Comparison of ENCODE assay signal across 8 cellular contexts in the genomic region with DNA sequence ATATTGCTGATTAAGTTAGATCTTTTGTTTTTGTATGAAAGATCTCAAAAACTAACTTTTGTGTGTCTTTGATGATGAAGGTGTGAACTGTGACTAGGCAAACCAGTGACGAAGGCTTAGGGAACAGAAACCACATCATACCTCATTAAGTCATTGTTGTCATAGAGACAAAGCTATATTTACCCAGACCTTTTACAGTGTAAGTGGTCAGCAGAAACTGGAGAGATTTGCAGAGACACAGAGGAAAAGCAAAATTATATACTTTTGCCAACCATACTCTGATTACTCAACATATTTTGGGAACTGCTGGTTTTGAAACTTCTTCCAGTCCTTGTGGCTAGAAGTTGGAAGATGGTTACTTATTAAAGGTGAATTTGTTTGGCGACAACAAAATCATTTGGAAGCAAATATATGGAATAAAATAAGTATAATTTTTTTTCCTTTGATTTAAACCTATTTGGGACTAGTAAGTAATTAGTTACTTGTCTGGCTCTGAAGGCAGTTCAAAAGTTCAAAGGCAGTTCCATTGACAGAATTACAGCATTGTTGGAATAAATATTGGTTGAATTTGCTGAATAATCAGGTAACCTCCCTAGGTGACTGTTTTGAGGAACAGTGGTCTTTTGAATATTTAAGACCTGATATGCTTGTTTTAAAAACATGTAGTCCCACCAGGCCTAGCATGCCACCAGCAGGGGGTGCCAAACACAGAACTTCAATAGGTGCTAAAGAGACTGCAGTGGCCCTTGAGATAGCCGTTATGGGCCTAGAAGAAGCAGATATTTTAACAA.
DNase-seq lines count a peak whose midpoint lies in the region; ATAC-seq and TF ChIP-seq lines count a peak whose summit lies in the region.

No MANE protein-coding gene starts in this region.

- H3K9ac ChIP-seq in liver (ENCODE audit: low read depth in 1 of 2, low read length in 2 of 2): no peak overlapping the region

- H3K27me3 Mint-ChIP-seq in central memory CD8-positive, alpha-beta T cell: no peaks in the 10 kb centered on the region

- TF ChIP-seq CTCF in WERI-Rb-1 (IDR thresholded peaks at IDR 0.05; ENCODE audit: low read depth, low read length) (peak; percentile 70), liver (IDR thresholded peaks at IDR 0.05; ENCODE audit: low read depth, low read length, missing input control) (peak; percentile 50)

- H3K4me3 ChIP-seq in WERI-Rb-1 (ENCODE audit: low read depth, low read length): no peak overlapping the region
- no peak overlapping the region for H3K4me3 ChIP-seq in liver (ENCODE audit: low read depth in 1 of 3, low read length in 3 of 3)

- H3K4me1 Mint-ChIP-seq in central memory CD8-positive, alpha-beta T cell: no peaks in the 10 kb centered on the region

- H3K36me3 ChIP-seq in WERI-Rb-1 (no peaks in the 10 kb centered on the region), liver (ENCODE audit: control insufficient read depth in 4 of 4, insufficient read depth in 3 of 4, low read depth in 1 of 4, low read length in 3 of 4) (no peaks in the 10 kb centered on the region)

- H3K9me3 Mint-ChIP-seq in central memory CD8-positive, alpha-beta T cell: no peaks in the 10 kb centered on the region

- 54% methylated on average over 3 of the region's 3 CpGs for WGBS in liver

- peaks cover 3% of the 10 kb centered on the region for H3K36me3 Mint-ChIP-seq in central memory CD8-positive, alpha-beta T cell (ENCODE audit: insufficient read depth)

- H3K4me3 Mint-ChIP-seq in central memory CD8-positive, alpha-beta T cell: no peak overlapping the region

- H3K9me3 ChIP-seq in WERI-Rb-1 (ENCODE audit: severe bottlenecking): no peaks in the 10 kb centered on the region
- H3K9me3 ChIP-seq in liver (ENCODE audit: control insufficient read depth in 4 of 4, low read length in 3 of 4): no peaks in the 10 kb centered on the region

- H3K27ac ChIP-seq in WERI-Rb-1: no peak overlapping the region
- no peak overlapping the region for H3K27ac ChIP-seq in liver (ENCODE audit: low read depth in 1 of 2, low read length in 2 of 2)

- H3K27me3 ChIP-seq in WERI-Rb-1 (ENCODE audit: insufficient read depth, low read depth, severe bottlenecking) (no peaks in the 10 kb centered on the region), liver (ENCODE audit: control insufficient read depth in 4 of 4, insufficient read depth in 4 of 4, low read length in 3 of 4) (no peaks in the 10 kb centered on the region)

- peak overlapping the region; percentile 63 for H3K27ac Mint-ChIP-seq in central memory CD8-positive, alpha-beta T cell (ENCODE audit: low read depth)

- peak; percentile 96 for ATAC-seq in HG02759 (IDR thresholded peaks at IDR 0.05; ENCODE audit: unreplicated experiment)
- peak; percentile 89 for ATAC-seq in central memory CD8-positive, alpha-beta T cell (replicated peaks; ENCODE audit: extremely low read depth, poor library complexity, severe bottlenecking)

- H3K4me1 ChIP-seq in liver (ENCODE audit: control insufficient read depth in 4 of 4, insufficient read depth in 4 of 4, low read length in 3 of 4): peaks cover 0 to 3% (median under 1%) of the 10 kb centered on the region in 4 donors

- peak; percentile 42 to 68 for TF ChIP-seq RAD21 in liver (IDR thresholded peaks at IDR 0.05)

- DNase-seq in activated gamma-delta T cell treated with Interleukin-2 at 50 U/mL for 16 hours: peak; percentile 46
- no peak for DNase-seq in activated gamma-delta T cell (lab: John Stamatoyannopoulos, UW)
- peak; percentile 4 for DNase-seq in NCI-H1105 (lab: John Stamatoyannopoulos, UW)
- peak; percentile 79 for DNase-seq in WERI-Rb-1
- DNase-seq in central memory CD8-positive, alpha-beta T cell (ENCODE audit: low spot score in 2 of 2): peak; percentile 20 to 26
- peak; percentile 48 to 58 for DNase-seq in stimulated activated CD8-positive, alpha-beta memory T cell treated with anti-CD3 and anti-CD28 coated beads, Interleukin-2, amount 100 ng/mL, for 48 hours (ENCODE audit: low read depth in 2 of 2)

TF ChIP-seq in liver, 16 proteins besides CTCF, POLR2A, EP300 and RAD21:
- peak; percentile 31 for TF ChIP-seq YY1 (IDR thresholded peaks at IDR 0.05)
- no peak for TF ChIP-seq SP1 (IDR thresholded peaks at IDR 0.05)
- TF ChIP-seq HNF4A (conservative IDR thresholded peaks at IDR 0.05): peak in 1 of 2 donors; percentile 15
